10 cellular contexts compared by ENCODE assay signal in genomic region chr7:668139-668871, GRCh38. TPM values are rescaled to one million over a fixed set of nuclear protein-coding genes. Genes with fewer than 3 reads are reported as not detected.
DNase-seq lines count a peak whose midpoint lies in the region; ATAC-seq, FAIRE-seq and TF ChIP-seq lines count a peak whose summit lies in the region.
"Had no signal": no experiment of that assay in that cellular context is flagged by ENCODE, and none has a peak within 500 bp of the region (broad histone marks: within the 10 kb centered on the region; RNA-seq: fewer than 3 reads in every experiment).

No MANE protein-coding gene starts in this region.

- DNase-seq in AG20443 (ENCODE audit: low spot score) (peak; percentile 87), glomerular endothelial cell (ENCODE audit: extremely low read depth, low read depth, low spot score) (peak; percentile 34), posterior vena cava (ENCODE audit: low spot score) (peak; percentile 78), RCC 7860 (ENCODE audit: low spot score) (no peak), MM.1S (no peak)
- DNase-seq in activated naive CD8-positive, alpha-beta T cell treated with anti-CD3 and anti-CD28 coated beads, Interleukin-2, amount 10 ng/mL, durations not matched to agents 7 days and 5 days = no peak
- DNase-seq in activated CD4-positive, alpha-beta T cell treated with anti-CD3 and anti-CD28 coated beads, Interleukin-2, amount 50 U/mL, for 48 hours = no peak
- DNase-seq in natural killer cell treated with Interleukin-12 subunit alpha and Interleukin-12 subunit beta and Interleukin-15 and Interleukin-18, amount 100 ng/mL, for 72 hours (ENCODE audit: low spot score) = no peak
- DNase-seq: effector memory CD8-positive, alpha-beta T cell had no signal

- no peak overlapping the region for H3K4me3 ChIP-seq in MM.1S (ENCODE audit: low read length)

- no peaks in the 10 kb centered on the region for H3K36me3 ChIP-seq in MM.1S (replicated peaks; ENCODE audit: insufficient read depth, low read length)

- TF ChIP-seq CTCF in MM.1S (IDR thresholded peaks at IDR 0.05; ENCODE audit: low read length) = no peak

- H3K9me2 ChIP-seq in MM.1S (replicated peaks; ENCODE audit: insufficient read depth, low read length) = no peaks in the 10 kb centered on the region

- H3K4me1 ChIP-seq in MM.1S (ENCODE audit: low read length) = no peaks in the 10 kb centered on the region

- H3K9ac ChIP-seq in MM.1S (ENCODE audit: low read length) = no peak overlapping the region

- no peak overlapping the region for H3K4me2 ChIP-seq in MM.1S (ENCODE audit: low read depth, low read length)

- intact Hi-C loops in posterior vena cava (cut with DNase I) = loop anchor here in 1 of 2 donors (10.0 kb wide), 1 partner anchor 154 kb away; the partner anchor contains the start of gene PDGFA

- H3K27ac ChIP-seq in MM.1S (ENCODE audit: low read length) = no peak overlapping the region

- no peak overlapping the region for H3K4me3 Mint-ChIP-seq in activated naive CD8-positive, alpha-beta T cell treated with anti-CD3 and anti-CD28 coated beads, Interleukin-2, amount 10 ng/mL, durations not matched to agents 7 days and 5 days
- no peak overlapping the region for H3K4me3 Mint-ChIP-seq in natural killer cell treated with Interleukin-12 subunit alpha and Interleukin-12 subunit beta and Interleukin-15 and Interleukin-18, amount 100 ng/mL, for 72 hours
- H3K4me3 Mint-ChIP-seq: effector memory CD8-positive, alpha-beta T cell had no signal

- ATAC-seq in activated naive CD8-positive, alpha-beta T cell treated with anti-CD3 and anti-CD28 coated beads, Interleukin-2, amount 10 ng/mL, durations not matched to agents 7 days and 5 days (ENCODE audit: low read depth) = no peak
- no peak for ATAC-seq in natural killer cell treated with Interleukin-12 subunit alpha and Interleukin-12 subunit beta and Interleukin-15 and Interleukin-18, amount 100 ng/mL, for 72 hours
- ATAC-seq: effector memory CD8-positive, alpha-beta T cell; HCT116 had no signal

- peaks cover 14% of the 10 kb centered on the region for H3K36me3 Mint-ChIP-seq in activated naive CD8-positive, alpha-beta T cell treated with anti-CD3 and anti-CD28 coated beads, Interleukin-2, amount 10 ng/mL, durations not matched to agents 7 days and 5 days
- H3K36me3 Mint-ChIP-seq in natural killer cell treated with Interleukin-12 subunit alpha and Interleukin-12 subunit beta and Interleukin-15 and Interleukin-18, amount 100 ng/mL, for 72 hours = peaks cover 6% of the 10 kb centered on the region

- H3K9me3 Mint-ChIP-seq in activated naive CD8-positive, alpha-beta T cell treated with anti-CD3 and anti-CD28 coated beads, Interleukin-2, amount 10 ng/mL, durations not matched to agents 7 days and 5 days = peaks cover 5% of the 10 kb centered on the region
- peaks cover 4% of the 10 kb centered on the region for H3K9me3 Mint-ChIP-seq in natural killer cell treated with Interleukin-12 subunit alpha and Interleukin-12 subunit beta and Interleukin-15 and Interleukin-18, amount 100 ng/mL, for 72 hours
- H3K9me3 Mint-ChIP-seq: effector memory CD8-positive, alpha-beta T cell had no signal

- no peak overlapping the region for H2AFZ ChIP-seq in MM.1S (ENCODE audit: low read length)

- no peaks in the 10 kb centered on the region for H3K79me2 ChIP-seq in MM.1S (ENCODE audit: low read length)

- H3K27me3 ChIP-seq in MM.1S (replicated peaks; ENCODE audit: insufficient read depth, low read length) = no peaks in the 10 kb centered on the region

- H3K27me3 Mint-ChIP-seq in activated naive CD8-positive, alpha-beta T cell treated with anti-CD3 and anti-CD28 coated beads, Interleukin-2, amount 10 ng/mL, durations not matched to agents 7 days and 5 days = no peaks in the 10 kb centered on the region
- peaks cover 0 to 3% of the 10 kb centered on the region in 2 donors for H3K27me3 Mint-ChIP-seq in natural killer cell treated with Interleukin-12 subunit alpha and Interleukin-12 subunit beta and Interleukin-15 and Interleukin-18, amount 100 ng/mL, for 72 hours
- H3K27me3 Mint-ChIP-seq: effector memory CD8-positive, alpha-beta T cell had no signal

- peaks cover 6% of the 10 kb centered on the region for H3K4me1 Mint-ChIP-seq in activated naive CD8-positive, alpha-beta T cell treated with anti-CD3 and anti-CD28 coated beads, Interleukin-2, amount 10 ng/mL, durations not matched to agents 7 days and 5 days
- peaks cover 0 to 3% of the 10 kb centered on the region in 2 donors for H3K4me1 Mint-ChIP-seq in natural killer cell treated with Interleukin-12 subunit alpha and Interleukin-12 subunit beta and Interleukin-15 and Interleukin-18, amount 100 ng/mL, for 72 hours (ENCODE audit: low read depth in 2 of 2)

- POLR2A ChIA-PET in activated naive CD8-positive, alpha-beta T cell treated with anti-CD3 and anti-CD28 coated beads, Interleukin-2, amount 10 ng/mL, durations not matched to agents 7 days and 5 days (lab: Charles Lee) = no interaction called here

- peak overlapping the region; percentile 34 for H3K27ac Mint-ChIP-seq in activated naive CD8-positive, alpha-beta T cell treated with anti-CD3 and anti-CD28 coated beads, Interleukin-2, amount 10 ng/mL, durations not matched to agents 7 days and 5 days
- no peak overlapping the region for H3K27ac Mint-ChIP-seq in natural killer cell treated with Interleukin-12 subunit alpha and Interleukin-12 subunit beta and Interleukin-15 and Interleukin-18, amount 100 ng/mL, for 72 hours
- H3K27ac Mint-ChIP-seq: effector memory CD8-positive, alpha-beta T cell had no signal

- no peaks in the 10 kb centered on the region for H4K20me1 ChIP-seq in MM.1S (ENCODE audit: insufficient read depth, low read length)

- FAIRE-seq in RCC 7860 (lab: Jason Lieb, UNC) = no peak

- H3K9me3 ChIP-seq in MM.1S (replicated peaks; ENCODE audit: insufficient read depth, low read length) = no peaks in the 10 kb centered on the region

- H3F3A ChIP-seq in MM.1S (ENCODE audit: insufficient read depth, low read length) = no peaks in the 10 kb centered on the region

RNA-seq across cellular contexts. Expression of gene DNAAF5, which starts 58.2 kb away (rescaled TPM):
- total RNA-seq in activated naive CD8-positive, alpha-beta T cell treated with anti-CD3 and anti-CD28 coated beads, Interleukin-2, amount 10 ng/mL, durations not matched to agents 7 days and 5 days = 10 to 100 TPM; 18.3 to 22.4 TPM
- total RNA-seq in glomerular endothelial cell = 48.7 and 50.2 TPM in 2 replicates
- total RNA-seq in posterior vena cava = 10 to 100 TPM; 12.6 to 16.9 TPM
- total RNA-seq in natural killer cell treated with Interleukin-12 subunit alpha and Interleukin-12 subunit beta and Interleukin-15 and Interleukin-18, amount 100 ng/mL, for 72 hours = 10 to 100 TPM; 19.5 to 53.4 TPM

RNA-seq across cellular contexts. Expression of gene PRKAR1B, which starts 58.8 kb away (rescaled TPM):
- total RNA-seq in activated naive CD8-positive, alpha-beta T cell treated with anti-CD3 and anti-CD28 coated beads, Interleukin-2, amount 10 ng/mL, durations not matched to agents 7 days and 5 days = 10 to 100 TPM; 26.5 to 28.2 TPM
- 31.9 and 34.3 TPM in 2 replicates for total RNA-seq in glomerular endothelial cell
- 10 to 100 TPM; 10.1 TPM for total RNA-seq in posterior vena cava
- total RNA-seq in natural killer cell treated with Interleukin-12 subunit alpha and Interleukin-12 subunit beta and Interleukin-15 and Interleukin-18, amount 100 ng/mL, for 72 hours = 10 to 100 TPM in 1 of 2 donors, 1 to 10 TPM in 1; 9.8 to 31.9 TPM

Comparison
In these comparisons a context has a peak if more than half of its experiments do, and no peak if none do; other contexts are left out.
1. DNase-seq: peak in AG20443 (single experiment), glomerular endothelial cell (single experiment) and posterior vena cava (single experiment); none in activated naive CD8-positive, alpha-beta T cell treated with anti-CD3 and anti-CD28 coated beads, Interleukin-2, amount 10 ng/mL, durations not matched to agents 7 days and 5 days (single experiment), RCC 7860 (single experiment), activated CD4-positive, alpha-beta T cell treated with anti-CD3 and anti-CD28 coated beads, Interleukin-2, amount 50 U/mL, for 48 hours (0 of 2), natural killer cell treated with Interleukin-12 subunit alpha and Interleukin-12 subunit beta and Interleukin-15 and Interleukin-18, amount 100 ng/mL, for 72 hours (single experiment) and MM.1S (single experiment).